ENCODE assay signal across 1 cellular context in genomic region chr2:219387284-219388126, GRCh38.
TF ChIP-seq lines count a peak whose summit lies in the region.

DNPEP (minus strand) TSS chr2:219387912; CDS start chr2:219387794, 118 bp downstream.

TF ChIP-seq in HCT116, 20 proteins besides CTCF, POLR2A, EP300 and RAD21 (continued from another document):
- TF ChIP-seq MAX (IDR thresholded peaks at IDR 0.05) = peak; percentile 74
